Comparison of ENCODE assay signal across 1 cellular context in genomic region chr11:116787786-116788486, GRCh38.
TF ChIP-seq lines count a peak whose summit lies in the region.

Gene ZPR1 (minus strand): TSS chr11:116788023. CDS start chr11:116787990, 33 bp downstream.

TF ChIP-seq in HEK293, 187 proteins besides CTCF, POLR2A, EP300 and RAD21 (continued from another document):
- TF ChIP-seq INSM2 (tag by site-specific recombination; IDR thresholded peaks at IDR 0.05), result no peak
TF ChIP-seq in HEK293: peak in this region for 27.
